In genomic region chr4:151841107-151841506, GRCh38 we compare ENCODE assay signal across 29 cellular contexts.
"Had no signal": no experiment of that assay in that cellular context is flagged by ENCODE, and none has a peak within 500 bp of the region (broad histone marks: within the 10 kb centered on the region; RNA-seq: fewer than 3 reads in every experiment).

No MANE protein-coding gene starts in this region.

- DNase-seq: activated CD4-positive, alpha-beta T cell treated with anti-CD3 and anti-CD28 coated beads for 36 hours; activated CD4-positive, alpha-beta T cell treated with anti-CD3 and anti-CD28 coated beads, Interleukin-2, amount 10 ng/mL, durations not matched to agents 7 days and 5 days; activated CD4-positive, alpha-beta T cell treated with anti-CD3 and anti-CD28 coated beads, Interleukin-2, amount 50 U/mL, for 48 hours; activated CD8-positive, alpha-beta T cell treated with anti-CD3 and anti-CD28 coated beads, Interleukin-2, amount 10 ng/mL, durations not matched to agents 7 days and 5 days; activated gamma-delta T cell; activated naive CD4-positive, alpha-beta T cell treated with Interleukin-2 at 50 U/mL for 16 hours; activated naive CD8-positive, alpha-beta T cell treated with anti-CD3 and anti-CD28 coated beads, Interleukin-2, amount 10 ng/mL, durations not matched to agents 7 days and 5 days; activated T-cell treated with anti-CD3 and anti-CD28 coated beads, Interleukin-2, amount 50 U/mL, for 24 hours; amygdala; Kasumi-1; KG1; MM.1S; NCI-H1092 treated with DMSO at 0.1 percent for 48 hours; NCI-H1417; NCI-H1694 treated with DMSO at 0.1 percent for 48 hours; NCI-H2029; NCI-H345; NCI-H526 treated with DMSO at 0.1 percent for 48 hours; NCI-H774; SHP77; SJCRH30 had no signal

- H3K4me1 Mint-ChIP-seq: activated CD4-positive, alpha-beta T cell treated with anti-CD3 and anti-CD28 coated beads for 36 hours; activated CD4-positive, alpha-beta T cell treated with anti-CD3 and anti-CD28 coated beads, Interleukin-2, amount 10 ng/mL, durations not matched to agents 7 days and 5 days; activated naive CD4-positive, alpha-beta T cell treated with anti-CD3 and anti-CD28 coated beads, Interleukin-2, amount 50 U/mL, for 24 hours; activated naive CD8-positive, alpha-beta T cell treated with anti-CD3 and anti-CD28 coated beads, Interleukin-2, amount 10 ng/mL, durations not matched to agents 7 days and 5 days; central memory CD8-positive, alpha-beta T cell had no signal

- H3K4me3 Mint-ChIP-seq: activated CD4-positive, alpha-beta T cell treated with anti-CD3 and anti-CD28 coated beads for 36 hours; activated CD4-positive, alpha-beta T cell treated with anti-CD3 and anti-CD28 coated beads, Interleukin-2, amount 10 ng/mL, durations not matched to agents 7 days and 5 days; activated CD8-positive, alpha-beta T cell treated with anti-CD3 and anti-CD28 coated beads, Interleukin-2, amount 10 ng/mL, durations not matched to agents 7 days and 5 days; activated naive CD4-positive, alpha-beta T cell treated with anti-CD3 and anti-CD28 coated beads, Interleukin-2, amount 50 U/mL, for 24 hours; activated naive CD8-positive, alpha-beta T cell treated with anti-CD3 and anti-CD28 coated beads, Interleukin-2, amount 10 ng/mL, durations not matched to agents 7 days and 5 days; activated T-cell treated with anti-CD3 and anti-CD28 coated beads, Interleukin-2, amount 50 U/mL, for 24 hours; central memory CD8-positive, alpha-beta T cell; T-helper 1 cell treated with Interleukin-12 subunit alpha and Interleukin-12 subunit beta and Interleukin-4 antibody, amounts not matched to agents 30 μg/mL and 1 μg/mL, for 36 hours; T-helper 2 cell treated with Interferon-gamma antibody and Interleukin-4, amounts not matched to agents 5 μg/mL and 100 μg/mL, for 36 hours; WTC11 had no signal

- H3K27me3 Mint-ChIP-seq: activated naive CD4-positive, alpha-beta T cell treated with anti-CD3 and anti-CD28 coated beads, Interleukin-2, amount 50 U/mL, for 24 hours; activated T-cell treated with anti-CD3 and anti-CD28 coated beads, Interleukin-2, amount 50 U/mL, for 24 hours had no signal

- H3K27ac Mint-ChIP-seq: activated CD4-positive, alpha-beta T cell treated with anti-CD3 and anti-CD28 coated beads for 36 hours; activated CD4-positive, alpha-beta T cell treated with anti-CD3 and anti-CD28 coated beads, Interleukin-2, amount 10 ng/mL, durations not matched to agents 7 days and 5 days; activated CD8-positive, alpha-beta T cell treated with anti-CD3 and anti-CD28 coated beads, Interleukin-2, amount 10 ng/mL, durations not matched to agents 7 days and 5 days; activated naive CD4-positive, alpha-beta T cell treated with anti-CD3 and anti-CD28 coated beads, Interleukin-2, amount 50 U/mL, for 24 hours; activated naive CD8-positive, alpha-beta T cell treated with anti-CD3 and anti-CD28 coated beads, Interleukin-2, amount 10 ng/mL, durations not matched to agents 7 days and 5 days; activated T-cell treated with anti-CD3 and anti-CD28 coated beads, Interleukin-2, amount 50 U/mL, for 24 hours; activated T-helper 2 cell treated with anti-CD3 and anti-CD28 coated beads, Interferon-gamma antibody, Interleukin-2, Interleukin-4, amounts not matched to agents 10 μg/mL and 5 μg/mL and 100 μg/mL, durations not matched to agents 14 hours and 24 hours and 36 hours; T-helper 1 cell treated with Interleukin-12 subunit alpha and Interleukin-12 subunit beta and Interleukin-4 antibody, amounts not matched to agents 30 μg/mL and 1 μg/mL, for 36 hours; T-helper 2 cell treated with Interferon-gamma antibody and Interleukin-4, amounts not matched to agents 5 μg/mL and 100 μg/mL, for 36 hours; WTC11 had no signal

- ATAC-seq: activated CD4-positive, alpha-beta T cell treated with anti-CD3 and anti-CD28 coated beads for 36 hours; activated CD4-positive, CD25-positive, alpha-beta regulatory T cell treated with anti-CD3 and anti-CD28 coated beads, Interleukin-2, amount 50 U/mL, for 24 hours; activated CD8-positive, alpha-beta T cell treated with anti-CD3 and anti-CD28 coated beads, Interleukin-2, amount 10 ng/mL, durations not matched to agents 7 days and 5 days; Panc1; WTC11 had no signal

- H3K36me3 Mint-ChIP-seq: activated naive CD4-positive, alpha-beta T cell treated with anti-CD3 and anti-CD28 coated beads, Interleukin-2, amount 50 U/mL, for 24 hours; activated naive CD8-positive, alpha-beta T cell treated with anti-CD3 and anti-CD28 coated beads, Interleukin-2, amount 10 ng/mL, durations not matched to agents 7 days and 5 days had no signal

- H3K9me3 Mint-ChIP-seq: activated naive CD8-positive, alpha-beta T cell treated with anti-CD3 and anti-CD28 coated beads, Interleukin-2, amount 10 ng/mL, durations not matched to agents 7 days and 5 days; activated T-cell treated with anti-CD3 and anti-CD28 coated beads, Interleukin-2, amount 50 U/mL, for 24 hours; activated T-helper 2 cell treated with anti-CD3 and anti-CD28 coated beads, Interferon-gamma antibody, Interleukin-2, Interleukin-4, amounts not matched to agents 10 μg/mL and 5 μg/mL and 100 μg/mL, durations not matched to agents 14 hours and 24 hours and 36 hours; central memory CD8-positive, alpha-beta T cell; T-helper 1 cell treated with Interleukin-12 subunit alpha and Interleukin-12 subunit beta and Interleukin-4 antibody, amounts not matched to agents 30 μg/mL and 1 μg/mL, for 36 hours; T-helper 2 cell treated with Interferon-gamma antibody and Interleukin-4, amounts not matched to agents 5 μg/mL and 100 μg/mL, for 36 hours had no signal
